In the genomic region with DNA sequence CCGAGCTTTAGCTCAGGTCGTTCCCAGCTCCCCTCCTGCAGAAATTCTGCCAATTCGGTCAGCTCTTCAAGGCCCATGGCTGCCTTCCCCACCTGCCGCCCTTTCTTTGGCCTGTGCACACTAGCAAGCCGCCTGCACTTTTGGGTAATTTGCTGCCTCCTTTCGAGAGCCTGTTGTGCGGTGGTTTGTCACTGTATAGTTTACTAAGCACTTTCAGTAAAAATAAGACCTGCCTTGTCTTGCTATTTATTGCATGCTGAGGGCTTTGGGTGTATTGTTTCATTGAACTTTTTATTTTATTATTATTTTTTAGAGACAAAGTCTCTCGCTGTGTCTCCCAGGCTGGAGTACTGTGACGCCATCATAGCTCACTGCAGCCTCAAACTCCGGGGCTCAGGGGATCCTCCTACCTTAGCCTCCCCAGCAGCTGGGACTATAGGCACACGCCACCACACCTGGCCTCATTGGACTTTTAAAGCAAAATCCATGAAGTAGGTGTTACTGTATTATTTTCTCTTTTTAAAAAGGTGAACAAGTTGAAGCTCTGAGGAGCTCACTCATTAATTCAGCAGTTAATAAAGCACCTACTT, we compare ENCODE assay signal across 8 cellular contexts. TPM values are rescaled to one million over a fixed set of nuclear protein-coding genes. Genes with fewer than 3 reads are reported as not detected.
DNase-seq lines count a peak whose midpoint lies in the region; ATAC-seq, FAIRE-seq and TF ChIP-seq lines count a peak whose summit lies in the region.

No MANE protein-coding gene starts in this region.

- no peak for FAIRE-seq in keratinocyte (lab: Jason Lieb, UNC)

- H3K27ac ChIP-seq in keratinocyte (ENCODE audit: control insufficient read depth, insufficient read depth, low read length) = no peak overlapping the region
- no peak overlapping the region for H3K27ac ChIP-seq in subcutaneous abdominal adipose tissue (ENCODE audit: low read depth, low read length)

- peak; percentile 12 to 34 for ATAC-seq in activated CD4-positive, CD25-positive, alpha-beta regulatory T cell treated with anti-CD3 and anti-CD28 coated beads, Interleukin-2, amount 50 U/mL, for 24 hours
- no peak for ATAC-seq in activated CD8-positive, alpha-beta T cell treated with anti-CD3 and anti-CD28 coated beads, Interleukin-2, amount 10 ng/mL, durations not matched to agents 7 days and 5 days
- ATAC-seq in GM21526 (IDR thresholded peaks at IDR 0.05; ENCODE audit: low FRiP score, unreplicated experiment) = no peak
- ATAC-seq in GM18873 (IDR thresholded peaks at IDR 0.05; ENCODE audit: low FRiP score, unreplicated experiment) = no peak

- H3K27ac Mint-ChIP-seq in activated CD8-positive, alpha-beta T cell treated with anti-CD3 and anti-CD28 coated beads, Interleukin-2, amount 10 ng/mL, durations not matched to agents 7 days and 5 days = peak overlapping the region; percentile 13

- H3K4me3 ChIP-seq in keratinocyte (ENCODE audit: control insufficient read depth in 2 of 3, extremely low read depth in 1 of 3, insufficient read depth in 2 of 3, low read depth in 1 of 3, low read length in 3 of 3) = no peak overlapping the region
- H3K4me3 ChIP-seq in subcutaneous abdominal adipose tissue (ENCODE audit: low read depth in 1 of 5, low read length in 5 of 5) = peak overlapping the region in 4 of 5 donors; percentile 48 to 73 (median 64)

- H3K9ac ChIP-seq in keratinocyte (ENCODE audit: control insufficient read depth, extremely low read depth, insufficient read depth, low read length) = no peak overlapping the region
- peak overlapping the region in 1 of 5 donors; percentile 26 for H3K9ac ChIP-seq in subcutaneous abdominal adipose tissue (ENCODE audit: low read length in 5 of 5)

- H3K9me3 Mint-ChIP-seq in activated CD8-positive, alpha-beta T cell treated with anti-CD3 and anti-CD28 coated beads, Interleukin-2, amount 10 ng/mL, durations not matched to agents 7 days and 5 days (ENCODE audit: insufficient read depth) = no peaks in the 10 kb centered on the region

- no peaks in the 10 kb centered on the region for H3K36me3 Mint-ChIP-seq in activated CD8-positive, alpha-beta T cell treated with anti-CD3 and anti-CD28 coated beads, Interleukin-2, amount 10 ng/mL, durations not matched to agents 7 days and 5 days (ENCODE audit: low read depth)

- peaks cover 20% of the 10 kb centered on the region for H3K4me1 Mint-ChIP-seq in activated CD8-positive, alpha-beta T cell treated with anti-CD3 and anti-CD28 coated beads, Interleukin-2, amount 10 ng/mL, durations not matched to agents 7 days and 5 days (ENCODE audit: low read depth)

- no peaks in the 10 kb centered on the region for H3K79me2 ChIP-seq in keratinocyte (ENCODE audit: control insufficient read depth, insufficient read depth, low read length)

- H3K27me3 ChIP-seq in keratinocyte (ENCODE audit: control insufficient read depth, extremely low read depth, insufficient read depth, low read length) (no peaks in the 10 kb centered on the region), subcutaneous abdominal adipose tissue (ENCODE audit: control insufficient read depth in 5 of 5, insufficient read depth in 4 of 5, low read length in 5 of 5) (no peaks in the 10 kb centered on the region)

- H4K20me1 ChIP-seq in keratinocyte (ENCODE audit: control insufficient read depth, extremely low read depth, insufficient read depth, low read length) = no peaks in the 10 kb centered on the region

- no peak overlapping the region for H3K4me2 ChIP-seq in keratinocyte (ENCODE audit: control insufficient read depth, extremely low read depth, insufficient read depth, low read depth, low read length)

- H3K36me3 ChIP-seq in keratinocyte (ENCODE audit: control insufficient read depth in 2 of 2, extremely low read depth in 1 of 2, insufficient read depth in 2 of 2, low read length in 2 of 2) = no peaks in the 10 kb centered on the region
- H3K36me3 ChIP-seq in subcutaneous abdominal adipose tissue (ENCODE audit: control insufficient read depth in 5 of 5, insufficient read depth in 5 of 5, low read length in 5 of 5) = no peaks in the 10 kb centered on the region

- no peak for DNase-seq in activated CD4-positive, CD25-positive, alpha-beta regulatory T cell (lab: John Stamatoyannopoulos, UW)
- DNase-seq in activated CD8-positive, alpha-beta T cell treated with anti-CD3 and anti-CD28 coated beads, Interleukin-2, amount 10 ng/mL, durations not matched to agents 7 days and 5 days = no peak
- DNase-seq in keratinocyte (ENCODE audit: low read depth, low spot score) (no peak), NCI-H2196 treated with DMSO at 0.1 percent for 48 hours (lab: John Stamatoyannopoulos, UW; ENCODE audit: unreplicated experiment) (no peak)

- POLR2A ChIA-PET in activated CD8-positive, alpha-beta T cell treated with anti-CD3 and anti-CD28 coated beads, Interleukin-2, amount 10 ng/mL, durations not matched to agents 7 days and 5 days (lab: Charles Lee) = interaction anchor here (0.7 to 1.1 kb wide), 3 partner anchors 10 to 56 kb away, joined by 3 to 5 read pairs (median 3); no protein-coding TSS in a partner anchor

- H3K4me1 ChIP-seq in keratinocyte (ENCODE audit: control insufficient read depth, extremely low read depth, insufficient read depth, low read length) (peaks cover 19% of the 10 kb centered on the region), subcutaneous abdominal adipose tissue (ENCODE audit: control insufficient read depth in 5 of 5, insufficient read depth in 5 of 5, low read length in 5 of 5) (peaks cover 2 to 43% (median 27%) of the 10 kb centered on the region in 5 donors)

- no peak for TF ChIP-seq CTCF in keratinocyte (optimal IDR thresholded peaks at IDR 0.05 in 1 of 3, IDR thresholded peaks at IDR 0.05 in 1 of 3, conservative IDR thresholded peaks at IDR 0.05 in 1 of 3; ENCODE audit: extremely low read depth in 1 of 3, insufficient read depth in 2 of 3, low read length in 3 of 3)

- H3K27me3 Mint-ChIP-seq in activated CD8-positive, alpha-beta T cell treated with anti-CD3 and anti-CD28 coated beads, Interleukin-2, amount 10 ng/mL, durations not matched to agents 7 days and 5 days (ENCODE audit: low read depth) = peaks cover 7% of the 10 kb centered on the region

- H3K9me3 ChIP-seq in keratinocyte (ENCODE audit: control insufficient read depth, low read depth, low read length) (no peaks in the 10 kb centered on the region), subcutaneous abdominal adipose tissue (ENCODE audit: control insufficient read depth in 5 of 5, low read length in 5 of 5) (no peaks in the 10 kb centered on the region)

- peak overlapping the region; percentile 67 for H3K4me3 Mint-ChIP-seq in activated CD8-positive, alpha-beta T cell treated with anti-CD3 and anti-CD28 coated beads, Interleukin-2, amount 10 ng/mL, durations not matched to agents 7 days and 5 days

- no peaks in the 10 kb centered on the region for H3K9me1 ChIP-seq in keratinocyte (ENCODE audit: control insufficient read depth, extremely low read depth, insufficient read depth, low read length)

- peak overlapping the region; percentile 39 for H2AFZ ChIP-seq in keratinocyte (ENCODE audit: control insufficient read depth, low read length)

- CTCF ChIA-PET in activated CD8-positive, alpha-beta T cell treated with anti-CD3 and anti-CD28 coated beads, Interleukin-2, amount 10 ng/mL, durations not matched to agents 7 days and 5 days (lab: Charles Lee) = interaction anchor here (0.6 to 2.0 kb wide), 8 partner anchors 10 to 415 kb away, joined by 3 to 17 read pairs (median 6); no protein-coding TSS in a partner anchor

- dilution Hi-C loops in keratinocyte (cut with MboI; ENCODE audit: extremely low pct_ligation_motif_present, low sequenced_read_pairs) = no loop called here

RNA-seq across cellular contexts. Expression of gene FABP3, which starts 1.1 kb away (rescaled TPM):
- not detected for total RNA-seq in activated CD8-positive, alpha-beta T cell treated with anti-CD3 and anti-CD28 coated beads, Interleukin-2, amount 10 ng/mL, durations not matched to agents 7 days and 5 days
- 0.29 to 0.59 TPM (median 0.58 TPM) in 3 replicates for polyA plus RNA-seq in keratinocyte
- 1.4 TPM for polyA plus RNA-seq in keratinocyte (2011; ENCODE audit: low read depth)
- polyA plus RNA-seq in keratinocyte (2011; cell fraction: cytosol; rRNA removed) = 0.12 and 0.46 TPM in 2 replicates
- polyA plus RNA-seq in keratinocyte (2011; cell fraction: nucleus; rRNA removed) = 0.19 TPM in 1 of 2 replicates, not detected in the other
- polyA plus RNA-seq in keratinocyte (2012; ENCODE audit: low replicate concordance) = 0.96 and 3.2 TPM in 2 replicates
- 0.67 to 2.4 TPM (median 0.69 TPM) in 3 replicates for polyA minus RNA-seq in keratinocyte
- polyA minus RNA-seq in keratinocyte (2011; cell fraction: cytosol; rRNA and poly(A)+ RNA removed) = not detected
- polyA minus RNA-seq in keratinocyte (2011; cell fraction: nucleus; rRNA and poly(A)+ RNA removed) = not detected in 2 replicates

RNA-seq across cellular contexts. Expression of gene SERINC2, which starts 39.0 kb away (rescaled TPM):
- total RNA-seq in activated CD8-positive, alpha-beta T cell treated with anti-CD3 and anti-CD28 coated beads, Interleukin-2, amount 10 ng/mL, durations not matched to agents 7 days and 5 days = under 1 TPM in 1 of 2 experiments, not detected in 1; 0.13 TPM
- polyA plus RNA-seq in keratinocyte = 171 to 534 TPM (median 254 TPM) in 3 replicates
- 42.6 TPM for polyA plus RNA-seq in keratinocyte (2011; ENCODE audit: low read depth)
- 289 and 579 TPM in 2 replicates for polyA plus RNA-seq in keratinocyte (2011; cell fraction: cytosol; rRNA removed)
- 282 and 353 TPM in 2 replicates for polyA plus RNA-seq in keratinocyte (2011; cell fraction: nucleus; rRNA removed)
- polyA plus RNA-seq in keratinocyte (2012; ENCODE audit: low replicate concordance) = 278 and 559 TPM in 2 replicates
- polyA minus RNA-seq in keratinocyte = 278 to 1,146 TPM (median 422 TPM) in 3 replicates
- polyA minus RNA-seq in keratinocyte (2011; cell fraction: cytosol; rRNA and poly(A)+ RNA removed) = 637 TPM
- polyA minus RNA-seq in keratinocyte (2011; cell fraction: nucleus; rRNA and poly(A)+ RNA removed) = 159 and 168 TPM in 2 replicates

Comparison
In these comparisons a context has a peak if more than half of its experiments do, and no peak if none do; other contexts are left out.
1. ATAC-seq: peak in activated CD4-positive, CD25-positive, alpha-beta regulatory T cell treated with anti-CD3 and anti-CD28 coated beads, Interleukin-2, amount 50 U/mL, for 24 hours (2 of 2); none in activated CD8-positive, alpha-beta T cell treated with anti-CD3 and anti-CD28 coated beads, Interleukin-2, amount 10 ng/mL, durations not matched to agents 7 days and 5 days (single experiment), GM21526 (single experiment) and GM18873 (single experiment).
2. H3K4me3 ChIP-seq: peak in subcutaneous abdominal adipose tissue (4 of 5); none in keratinocyte (0 of 3).